Comparison of ENCODE assay signal across 20 cellular contexts in the genomic region with DNA sequence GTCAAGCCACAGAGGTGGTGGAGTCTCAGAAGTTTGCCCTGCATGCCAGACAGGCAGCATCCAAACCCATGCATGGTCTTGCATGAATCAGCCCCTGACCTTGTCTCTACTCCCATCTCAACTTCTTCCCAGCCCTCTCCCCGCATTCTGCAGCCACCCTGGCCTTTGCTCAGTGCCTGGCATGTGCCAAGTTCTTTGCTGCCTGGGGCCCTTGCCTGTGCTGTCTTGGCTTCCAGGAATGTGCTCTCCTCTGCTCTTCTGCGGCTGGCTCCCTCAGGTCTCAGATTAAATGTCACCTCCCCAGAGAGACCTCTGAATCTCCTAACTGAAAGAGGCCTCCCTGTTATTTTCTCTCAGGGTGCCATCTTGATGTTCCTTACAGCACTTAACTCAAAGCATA. TPM values are rescaled to one million over a fixed set of nuclear protein-coding genes. Genes with fewer than 3 reads are reported as not detected.
DNase-seq lines count a peak whose midpoint lies in the region; ATAC-seq and TF ChIP-seq lines count a peak whose summit lies in the region.
"Had no signal": no experiment of that assay in that cellular context is flagged by ENCODE, and none has a peak within 500 bp of the region (broad histone marks: within the 10 kb centered on the region; RNA-seq: fewer than 3 reads in every experiment).

No MANE protein-coding gene starts in this region.

- H3K4me1 ChIP-seq in PC-9 (replicated peaks; ENCODE audit: insufficient read depth) = peaks cover 31% of the 10 kb centered on the region
- H3K4me1 ChIP-seq: uterus had no signal

- peaks cover 26% of the 10 kb centered on the region for H3F3A ChIP-seq in PC-9 (ENCODE audit: insufficient read depth, low read depth)

- DNase-seq in Daoy (ENCODE audit: low read depth) (peak; percentile 65), PC-9 (peak; percentile 85 to 88), epithelial cell of esophagus (ENCODE audit: low read depth) (peak; percentile 51), osteocyte (ENCODE audit: extremely low spot score, unreplicated experiment) (no peak), DMS 273 treated with DMSO at 0.1 percent for 48 hours (lab: John Stamatoyannopoulos, UW) (no peak)
- no peak for DNase-seq in stimulated activated CD4-positive, alpha-beta T cell treated with anti-CD3 and anti-CD28 coated beads, Interleukin-4, amount 100 ng/mL, for 24 hours
- DNase-seq: activated CD4-positive, CD25-positive, alpha-beta regulatory T cell treated with anti-CD3 and anti-CD28 coated beads, Interleukin-2, amount 50 U/mL, for 72 hours; activated CD8-positive, alpha-beta memory T cell treated with anti-CD3 and anti-CD28 coated beads, Interleukin-2, amount 50 U/mL, for 4 hours; activated naive CD4-positive, alpha-beta T cell treated with Interleukin-2 at 50 U/mL for 16 hours; CD8-positive, alpha-beta memory T cell; immature natural killer cell; Karpas-422; natural killer cell; Right ventricle myocardium superior; stimulated activated naive CD8-positive, alpha-beta T cell treated with anti-CD3 and anti-CD28 coated beads, Interleukin-15, amount 100 ng/mL, for 72 hours; uterus had no signal

- peak overlapping the region; percentile 76 for H3K27ac Mint-ChIP-seq in osteocyte (ENCODE audit: unreplicated experiment)
- H3K27ac Mint-ChIP-seq: immature natural killer cell, natural killer cell had no signal

- peak overlapping the region; percentile 87 for H3K27ac ChIP-seq in PC-9
- H3K27ac ChIP-seq: coronary artery had no signal

- no peaks in the 10 kb centered on the region for H4K20me1 ChIP-seq in PC-9 (ENCODE audit: insufficient read depth)

- POLR2A ChIA-PET in PC-9 (lab: Charles Lee; ENCODE audit: unreplicated experiment) = no interaction called here

- peaks cover 32% of the 10 kb centered on the region for H3K4me1 Mint-ChIP-seq in osteocyte (ENCODE audit: unreplicated experiment)
- H3K4me1 Mint-ChIP-seq: CD8-positive, alpha-beta memory T cell; immature natural killer cell; natural killer cell; stimulated activated naive CD8-positive, alpha-beta T cell treated with anti-CD3 and anti-CD28 coated beads, Interleukin-15, amount 100 ng/mL, for 72 hours had no signal

- no peak for TF ChIP-seq CTCF in PC-9 (conservative IDR thresholded peaks at IDR 0.05)
- no peak for TF ChIP-seq CTCF in epithelial cell of esophagus (IDR thresholded peaks at IDR 0.05; ENCODE audit: insufficient read depth, low read depth, low read length, missing control alignments)
- TF ChIP-seq CTCF in osteocyte (IDR thresholded peaks at IDR 0.05) = no peak

- H3K4me2 ChIP-seq in PC-9 = peak overlapping the region; percentile 67

- no peak overlapping the region for H3K4me3 Mint-ChIP-seq in osteocyte (ENCODE audit: unreplicated experiment)
- H3K4me3 Mint-ChIP-seq: CD8-positive, alpha-beta memory T cell; immature natural killer cell; natural killer cell; stimulated activated naive CD8-positive, alpha-beta T cell treated with anti-CD3 and anti-CD28 coated beads, Interleukin-15, amount 100 ng/mL, for 72 hours had no signal

- no peaks in the 10 kb centered on the region for H3K9me3 ChIP-seq in PC-9 (ENCODE audit: insufficient read depth, low read depth)
- H3K9me3 ChIP-seq: uterus had no signal

- no peak overlapping the region for H2AFZ ChIP-seq in PC-9

- ATAC-seq in GM18519 (IDR thresholded peaks at IDR 0.05; ENCODE audit: low FRiP score, unreplicated experiment) = no peak
- no peak for ATAC-seq in GM18858 (IDR thresholded peaks at IDR 0.05; ENCODE audit: unreplicated experiment)
- ATAC-seq: natural killer cell had no signal

- intact Hi-C loops in PC-9 (cut with micrococcal nuclease; ENCODE audit: unreplicated experiment) = loop anchor here (2.0 to 5.0 kb wide), 2 partner anchors 19 to 42 kb away; no protein-coding TSS in a partner anchor

- H3K79me2 ChIP-seq in PC-9 (ENCODE audit: low read depth) = no peaks in the 10 kb centered on the region

- H3K9me2 ChIP-seq in PC-9 (ENCODE audit: insufficient read depth) = no peaks in the 10 kb centered on the region

- H3K36me3 ChIP-seq in PC-9 (ENCODE audit: low read depth) = no peaks in the 10 kb centered on the region
- H3K36me3 ChIP-seq: uterus had no signal

- CTCF ChIA-PET in PC-9 (lab: Charles Lee) = no interaction called here

- H3K27me3 Mint-ChIP-seq in osteocyte (ENCODE audit: unreplicated experiment) = no peaks in the 10 kb centered on the region
- H3K27me3 Mint-ChIP-seq: CD8-positive, alpha-beta memory T cell; stimulated activated naive CD8-positive, alpha-beta T cell treated with anti-CD3 and anti-CD28 coated beads, Interleukin-15, amount 100 ng/mL, for 72 hours had no signal

- no peaks in the 10 kb centered on the region for H3K9me3 Mint-ChIP-seq in osteocyte (ENCODE audit: unreplicated experiment)
- H3K9me3 Mint-ChIP-seq: CD8-positive, alpha-beta memory T cell; immature natural killer cell; natural killer cell; stimulated activated naive CD8-positive, alpha-beta T cell treated with anti-CD3 and anti-CD28 coated beads, Interleukin-15, amount 100 ng/mL, for 72 hours had no signal

- TSS peak; percentile 91 for BruUV-seq in PC-9 (replicated peaks; lab: Mats Ljungman, UMichigan)

- no peaks in the 10 kb centered on the region for H3K36me3 Mint-ChIP-seq in osteocyte (ENCODE audit: unreplicated experiment)
- H3K36me3 Mint-ChIP-seq: CD8-positive, alpha-beta memory T cell; immature natural killer cell; natural killer cell had no signal

- H3K27me3 ChIP-seq in PC-9 (ENCODE audit: insufficient read depth, low read depth) = no peaks in the 10 kb centered on the region
- H3K27me3 ChIP-seq: uterus had no signal

- H3K4me3 ChIP-seq in PC-9 = no peak overlapping the region
- no peak overlapping the region for H3K4me3 ChIP-seq in epithelial cell of esophagus (ENCODE audit: low read length)
- H3K4me3 ChIP-seq: coronary artery, uterus had no signal

RNA-seq across cellular contexts. Expression of gene DRC3, which starts 17.6 kb away (rescaled TPM):
- total RNA-seq in Daoy (2014; rRNA removed; shearing (Covaris generic)) = 1.1 and 1.5 TPM in 2 replicates
- total RNA-seq in PC-9 (2021) (7.2 and 15.2 TPM in 2 replicates), osteocyte (2.1 and 2.9 TPM in 2 replicates)
- total RNA-seq: T-helper 2 cell treated with Interferon-gamma antibody and Interleukin-4, amounts not matched to agents 100 ng/mL and 5 ng/mL, for 36 hours had no signal

RNA-seq across cellular contexts. Expression of gene TOM1L2, which starts 18.1 kb away (rescaled TPM):
- total RNA-seq in Daoy (2014; rRNA removed; shearing (Covaris generic)) = 13.7 and 14.9 TPM in 2 replicates
- 68.5 and 71.8 TPM in 2 replicates for total RNA-seq in PC-9 (2021)
- 69.7 and 69.8 TPM in 2 replicates for total RNA-seq in osteocyte

RNA-seq across cellular contexts. Expression of gene ATPAF2, which starts 48.7 kb away (rescaled TPM):
- total RNA-seq in Daoy (2014; rRNA removed; shearing (Covaris generic)) = 20.2 and 21.6 TPM in 2 replicates
- 44.5 and 61.7 TPM in 2 replicates for total RNA-seq in PC-9 (2021)
- 21.8 and 26.6 TPM in 2 replicates for total RNA-seq in osteocyte

RNA-seq across cellular contexts. Expression of gene GID4, which starts 48.9 kb away (rescaled TPM):
- total RNA-seq in Daoy (2014; rRNA removed; shearing (Covaris generic)) = 2.7 and 5.5 TPM in 2 replicates
- total RNA-seq in PC-9 (2021) (16.9 and 19.0 TPM in 2 replicates), osteocyte (9.2 and 12.9 TPM in 2 replicates)

Comparison
In these comparisons a context has a peak if more than half of its experiments do, and no peak if none do; other contexts are left out.
1. DNase-seq: peak in Daoy (single experiment), PC-9 (2 of 2) and epithelial cell of esophagus (single experiment); none in osteocyte (single experiment), stimulated activated CD4-positive, alpha-beta T cell treated with anti-CD3 and anti-CD28 coated beads, Interleukin-4, amount 100 ng/mL, for 24 hours (single experiment) and DMS 273 treated with DMSO at 0.1 percent for 48 hours (single experiment).